23 cellular contexts compared by ENCODE assay signal in genomic region chr10:27147701-27148100, GRCh38. TPM values are rescaled to one million over a fixed set of nuclear protein-coding genes. Genes with fewer than 3 reads are reported as not detected.
DNase-seq lines count a peak whose midpoint lies in the region; ATAC-seq and TF ChIP-seq lines count a peak whose summit lies in the region.
"Had no signal": no experiment of that assay in that cellular context is flagged by ENCODE, and none has a peak within 500 bp of the region (broad histone marks: within the 10 kb centered on the region; RNA-seq: fewer than 3 reads in every experiment).

No MANE protein-coding gene starts in this region.

- H3K27ac ChIP-seq in neural progenitor cell = peak overlapping the region; percentile 82
- H3K27ac ChIP-seq: ascending aorta, C4-2B, dorsolateral prefrontal cortex, GM23248, left lung, prostate gland, thoracic aorta, uterus had no signal

- H3K4me2 ChIP-seq in Loucy (ENCODE audit: low read depth, low read length, poor library complexity, severe bottlenecking) (peak overlapping the region; percentile 22), neural progenitor cell (no peak overlapping the region)

- H2AFZ ChIP-seq in Loucy (ENCODE audit: low read length) (no peak overlapping the region), neural progenitor cell (replicated peaks) (no peak overlapping the region)
- H2AFZ ChIP-seq: GM23248 had no signal

- H3K27ac Mint-ChIP-seq in activated naive CD4-positive, alpha-beta T cell treated with anti-CD3 and anti-CD28 coated beads, Interleukin-2, amount 50 U/mL, for 72 hours = peak overlapping the region; percentile 3 to 50
- H3K27ac Mint-ChIP-seq in neural progenitor cell (no peak overlapping the region), progenitor cell of endocrine pancreas (no peak overlapping the region)

- H3K9me3 ChIP-seq in Loucy (ENCODE audit: insufficient read depth, low read depth, low read length) (no peaks in the 10 kb centered on the region), neural progenitor cell (ENCODE audit: low read depth) (no peaks in the 10 kb centered on the region)
- H3K9me3 ChIP-seq: ascending aorta, left lung, prostate gland, thoracic aorta, uterus had no signal

- TF ChIP-seq CTCF in Loucy (conservative IDR thresholded peaks at IDR 0.05; ENCODE audit: low read length) (no peak), neural progenitor cell (IDR thresholded peaks at IDR 0.05) (no peak), progenitor cell of endocrine pancreas (IDR thresholded peaks at IDR 0.05; ENCODE audit: unreplicated experiment) (no peak)

- H3K27me3 ChIP-seq in Loucy (ENCODE audit: insufficient read depth, low read length, poor library complexity, severe bottlenecking) (no peaks in the 10 kb centered on the region), neural progenitor cell (no peaks in the 10 kb centered on the region)
- H3K27me3 ChIP-seq: ascending aorta, dorsolateral prefrontal cortex, left lung, uterus had no signal

- no peak for DNase-seq in activated naive CD4-positive, alpha-beta T cell treated with anti-CD3 and anti-CD28 coated beads, Interleukin-2, amount 50 U/mL, for 72 hours (ENCODE audit: low spot score in 2 of 2)
- DNase-seq in activated naive CD4-positive, alpha-beta T cell (lab: John Stamatoyannopoulos, UW) = no peak
- DNase-seq in cerebellar cortex (ENCODE audit: low spot score) = peak; percentile 14
- no peak for DNase-seq in neural progenitor cell (ENCODE audit: low spot score)
- no peak for DNase-seq in stimulated activated CD4-positive, alpha-beta T cell treated with anti-CD3 and anti-CD28 coated beads, Interleukin-12 subunit alpha, Interleukin-12 subunit beta, amount 100 ng/mL, for 4 hours
- DNase-seq in progenitor cell of endocrine pancreas (ENCODE audit: low spot score, unreplicated experiment) = no peak
- DNase-seq: activated naive CD8-positive, alpha-beta T cell treated with anti-CD3 and anti-CD28 coated beads, Interleukin-2, amount 10 ng/mL, durations not matched to agents 7 days and 5 days; dorsolateral prefrontal cortex; GM23248; left lung; NCI-H1092; NCI-H187 treated with DMSO at 0.1 percent for 48 hours; NCI-H524 treated with DMSO at 0.1 percent for 48 hours; uterus had no signal

- H3K4me1 Mint-ChIP-seq in neural progenitor cell (peaks cover 23% of the 10 kb centered on the region), progenitor cell of endocrine pancreas (ENCODE audit: low read depth) (peaks cover 8% of the 10 kb centered on the region)

- H3K36me3 ChIP-seq in Loucy (ENCODE audit: insufficient read depth, low read length) (peaks cover 53% of the 10 kb centered on the region), neural progenitor cell (peaks cover 15% of the 10 kb centered on the region)
- H3K36me3 ChIP-seq: prostate gland, uterus had no signal

- H3K9me3 Mint-ChIP-seq in activated naive CD4-positive, alpha-beta T cell treated with anti-CD3 and anti-CD28 coated beads, Interleukin-2, amount 50 U/mL, for 72 hours = no peaks in the 10 kb centered on the region
- H3K9me3 Mint-ChIP-seq in neural progenitor cell (no peaks in the 10 kb centered on the region), progenitor cell of endocrine pancreas (ENCODE audit: low read depth) (no peaks in the 10 kb centered on the region)
- H3K9me3 Mint-ChIP-seq: activated naive CD8-positive, alpha-beta T cell treated with anti-CD3 and anti-CD28 coated beads, Interleukin-2, amount 10 ng/mL, durations not matched to agents 7 days and 5 days; activated T-helper 2 cell treated with anti-CD3 and anti-CD28 coated beads, Interferon-gamma antibody, Interleukin-2, Interleukin-4, amounts not matched to agents 10 μg/mL and 5 μg/mL and 100 μg/mL, durations not matched to agents 14 hours and 24 hours and 36 hours; central memory CD8-positive, alpha-beta T cell; stimulated activated naive CD8-positive, alpha-beta T cell treated with anti-CD3 and anti-CD28 coated beads, Interleukin-15, Interleukin-2, amounts not matched to agents 100 ng/mL and 50 ng/mL, for 24 hours had no signal

- H4K20me1 ChIP-seq in Loucy (ENCODE audit: insufficient read depth, low read length, poor library complexity, severe bottlenecking) (peaks cover 87% of the 10 kb centered on the region), neural progenitor cell (ENCODE audit: low read depth) (peaks cover 32% of the 10 kb centered on the region)

- H3K4me1 ChIP-seq in Loucy (ENCODE audit: insufficient read depth, low read length, poor library complexity, severe bottlenecking) = peaks cover 31% of the 10 kb centered on the region
- peaks cover 27% of the 10 kb centered on the region for H3K4me1 ChIP-seq in neural progenitor cell
- H3K4me1 ChIP-seq: prostate gland had no signal

- H3F3A ChIP-seq in Loucy (ENCODE audit: low read depth) (no peaks in the 10 kb centered on the region), neural progenitor cell (ENCODE audit: low read depth) (peaks cover 14% of the 10 kb centered on the region)

- H3K79me2 ChIP-seq in Loucy (ENCODE audit: insufficient read depth, low read length) = peaks cover 82% of the 10 kb centered on the region
- H3K79me2 ChIP-seq in neural progenitor cell (ENCODE audit: low read depth) = peaks cover 100% of the 10 kb centered on the region

- ATAC-seq in activated naive CD4-positive, alpha-beta T cell treated with anti-CD3 and anti-CD28 coated beads, Interleukin-2, amount 50 U/mL, for 72 hours = no peak
- ATAC-seq in HG02938 (IDR thresholded peaks at IDR 0.05; ENCODE audit: unreplicated experiment) = no peak
- ATAC-seq: left lung had no signal

- H3K4me3 Mint-ChIP-seq in neural progenitor cell = no peak overlapping the region
- H3K4me3 Mint-ChIP-seq in progenitor cell of endocrine pancreas (ENCODE audit: low read depth) = no peak overlapping the region
- H3K4me3 Mint-ChIP-seq: activated naive CD8-positive, alpha-beta T cell treated with anti-CD3 and anti-CD28 coated beads, Interleukin-2, amount 10 ng/mL, durations not matched to agents 7 days and 5 days; central memory CD8-positive, alpha-beta T cell; stimulated activated naive CD8-positive, alpha-beta T cell treated with anti-CD3 and anti-CD28 coated beads, Interleukin-15, Interleukin-2, amounts not matched to agents 100 ng/mL and 50 ng/mL, for 24 hours had no signal

- H3K36me3 Mint-ChIP-seq in activated naive CD4-positive, alpha-beta T cell treated with anti-CD3 and anti-CD28 coated beads, Interleukin-2, amount 50 U/mL, for 72 hours = peaks cover 10 to 24% of the 10 kb centered on the region in 2 donors
- H3K36me3 Mint-ChIP-seq in neural progenitor cell = peaks cover 36% of the 10 kb centered on the region
- H3K36me3 Mint-ChIP-seq in progenitor cell of endocrine pancreas (ENCODE audit: insufficient read depth) = peaks cover 32% of the 10 kb centered on the region

- no peaks in the 10 kb centered on the region for H3K27me3 Mint-ChIP-seq in neural progenitor cell (ENCODE audit: insufficient read depth, low read depth)
- H3K27me3 Mint-ChIP-seq in progenitor cell of endocrine pancreas = no peaks in the 10 kb centered on the region
- H3K27me3 Mint-ChIP-seq: activated naive CD8-positive, alpha-beta T cell treated with anti-CD3 and anti-CD28 coated beads, Interleukin-2, amount 10 ng/mL, durations not matched to agents 7 days and 5 days; central memory CD8-positive, alpha-beta T cell; stimulated activated naive CD8-positive, alpha-beta T cell treated with anti-CD3 and anti-CD28 coated beads, Interleukin-15, Interleukin-2, amounts not matched to agents 100 ng/mL and 50 ng/mL, for 24 hours had no signal

- no peaks in the 10 kb centered on the region for H3K9me2 ChIP-seq in Loucy (replicated peaks; ENCODE audit: low read depth, low read length)

- H3K9ac ChIP-seq in Loucy (ENCODE audit: low read depth, low read length, poor library complexity, severe bottlenecking) (no peak overlapping the region), neural progenitor cell (no peak overlapping the region)
- H3K9ac ChIP-seq: GM23248 had no signal

- H3K4me3 ChIP-seq in Loucy (ENCODE audit: low read length, poor library complexity, severe bottlenecking) = no peak overlapping the region
- H3K4me3 ChIP-seq in neural progenitor cell = no peak overlapping the region
- H3K4me3 ChIP-seq: ascending aorta, dorsolateral prefrontal cortex, GM23248, left lung, prostate gland, thoracic aorta, uterus had no signal

RNA-seq across cellular contexts. Expression of gene YME1L1, which starts 6.5 kb away (rescaled TPM):
- total RNA-seq in activated naive CD4-positive, alpha-beta T cell treated with anti-CD3 and anti-CD28 coated beads, Interleukin-2, amount 50 U/mL, for 72 hours = 100 to 1,000 TPM; 122 to 129 TPM
- 93.8 and 127 TPM in 2 replicates for total RNA-seq in neural progenitor cell (ENCODE audit: low replicate concordance)
- 108 and 111 TPM in 2 replicates for total RNA-seq in progenitor cell of endocrine pancreas

RNA-seq across cellular contexts. Expression of gene MASTL, which starts 7.5 kb away (rescaled TPM):
- total RNA-seq in activated naive CD4-positive, alpha-beta T cell treated with anti-CD3 and anti-CD28 coated beads, Interleukin-2, amount 50 U/mL, for 72 hours = 10 to 100 TPM; 49.7 to 50.7 TPM
- total RNA-seq in neural progenitor cell (ENCODE audit: low replicate concordance) (56.1 and 84.3 TPM in 2 replicates), progenitor cell of endocrine pancreas (15.0 TPM in 2 replicates)

RNA-seq across cellular contexts. Expression of gene ANKRD26, which starts 47.4 kb away (rescaled TPM):
- 10 to 100 TPM in 1 of 2 donors, 1 to 10 TPM in 1; 9.5 to 10.5 TPM for total RNA-seq in activated naive CD4-positive, alpha-beta T cell treated with anti-CD3 and anti-CD28 coated beads, Interleukin-2, amount 50 U/mL, for 72 hours
- total RNA-seq in neural progenitor cell (ENCODE audit: low replicate concordance) (16.8 and 22.7 TPM in 2 replicates), progenitor cell of endocrine pancreas (18.2 and 23.0 TPM in 2 replicates)

Comparison
In these comparisons a context has a peak if more than half of its experiments do, and no peak if none do; other contexts are left out.
1. H3K27ac Mint-ChIP-seq: peak in activated naive CD4-positive, alpha-beta T cell treated with anti-CD3 and anti-CD28 coated beads, Interleukin-2, amount 50 U/mL, for 72 hours (2 of 2); none in neural progenitor cell (single experiment) and progenitor cell of endocrine pancreas (single experiment).